ENCODE assay signal across 33 cellular contexts in genomic region chrX:64350047-64350446, GRCh38.
"Had no signal": no experiment of that assay in that cellular context is flagged by ENCODE, and none has a peak within 500 bp of the region (broad histone marks: within the 10 kb centered on the region; RNA-seq: fewer than 3 reads in every experiment).

No MANE protein-coding gene starts in this region.

- H3K4me3 ChIP-seq: adrenal gland, body of pancreas, coronary artery, dorsolateral prefrontal cortex had no signal

- H3K9me3 ChIP-seq: adrenal gland, body of pancreas had no signal

- ATAC-seq: activated CD4-positive, CD25-positive, alpha-beta regulatory T cell treated with anti-CD3 and anti-CD28 coated beads, Interleukin-2, amount 50 U/mL, for 24 hours; activated CD8-positive, alpha-beta T cell treated with anti-CD3 and anti-CD28 coated beads for 36 hours; activated naive CD8-positive, alpha-beta T cell treated with anti-CD3 and anti-CD28 coated beads, Interleukin-2, amount 50 U/mL, for 24 hours; activated T-cell treated with anti-CD3 and anti-CD28 coated beads, Interleukin-2, amount 50 U/mL, for 4 hours; body of pancreas; esophagus mucosa; T-helper 17 cell had no signal

- DNase-seq: activated B cell treated with CpG ODN at 0.5 μM for 24 hours; activated CD4-positive, alpha-beta T cell treated with anti-CD3 and anti-CD28 coated beads for 48 hours; activated CD4-positive, alpha-beta T cell treated with anti-CD3 and anti-CD28 coated beads, Interleukin-2, amount 50 U/mL, for 1 hour; activated CD4-positive, alpha-beta T cell treated with anti-CD3 and anti-CD28 coated beads, Interleukin-2, amount 50 U/mL, for 48 hours; activated CD8-positive, alpha-beta memory T cell treated with anti-CD3 and anti-CD28 coated beads for 24 hours; activated CD8-positive, alpha-beta T cell treated with anti-CD3 and anti-CD28 coated beads for 36 hours; activated effector memory CD4-positive, alpha-beta T cell treated with anti-CD3 and anti-CD28 coated beads, Interleukin-2, amount 50 U/mL, for 16 hours; activated naive CD4-positive, alpha-beta T cell treated with anti-CD3 and anti-CD28 coated beads for 36 hours; activated naive CD8-positive, alpha-beta T cell treated with anti-CD3 and anti-CD28 coated beads for 36 hours; activated naive CD8-positive, alpha-beta T cell treated with anti-CD3 and anti-CD28 coated beads, Interleukin-2, amount 50 U/mL, for 24 hours; activated T-cell treated with anti-CD3 and anti-CD28 coated beads, Interleukin-2, amount 50 U/mL, for 4 hours; adrenal gland; amygdala; aorta; body of pancreas; caudate nucleus; cerebellar nuclear complex; dorsolateral prefrontal cortex; effector memory CD4-positive, alpha-beta T cell; endodermal cell; foreskin fibroblast; T-helper 1 cell; T-helper 17 cell; T1000; WERI-Rb-1 had no signal

- H3K4me1 ChIP-seq: adrenal gland, body of pancreas had no signal

- H3K4me1 Mint-ChIP-seq: activated B cell treated with CpG ODN at 0.5 μM for 24 hours; activated naive CD4-positive, alpha-beta T cell treated with anti-CD3 and anti-CD28 coated beads, Interleukin-2, amount 50 U/mL, for 24 hours; activated naive CD8-positive, alpha-beta T cell treated with anti-CD3 and anti-CD28 coated beads for 36 hours; activated naive CD8-positive, alpha-beta T cell treated with anti-CD3 and anti-CD28 coated beads, Interleukin-2, amount 50 U/mL, for 24 hours; endodermal cell had no signal

- H3K36me3 ChIP-seq: adrenal gland, WERI-Rb-1 had no signal

- H3K27me3 ChIP-seq: adrenal gland, body of pancreas had no signal

- H3K27me3 Mint-ChIP-seq: activated B cell treated with CpG ODN at 0.5 μM for 24 hours; activated CD8-positive, alpha-beta T cell treated with anti-CD3 and anti-CD28 coated beads for 36 hours; activated naive CD4-positive, alpha-beta T cell treated with anti-CD3 and anti-CD28 coated beads, Interleukin-2, amount 50 U/mL, for 24 hours; activated naive CD8-positive, alpha-beta T cell treated with anti-CD3 and anti-CD28 coated beads for 36 hours; activated naive CD8-positive, alpha-beta T cell treated with anti-CD3 and anti-CD28 coated beads, Interleukin-2, amount 50 U/mL, for 24 hours; dendritic cell treated with granulocyte-macrophage colony-stimulating factor and Interleukin-4, amounts not matched to agents 40 ng/mL and 50 ng/mL, for 4 days; T-helper 17 cell had no signal

- H3K27ac ChIP-seq: adrenal gland, body of pancreas, coronary artery, dorsolateral prefrontal cortex, WERI-Rb-1 had no signal

- H3K27ac Mint-ChIP-seq: activated B cell treated with CpG ODN at 0.5 μM for 24 hours; activated CD8-positive, alpha-beta T cell treated with anti-CD3 and anti-CD28 coated beads for 36 hours; activated naive CD4-positive, alpha-beta T cell treated with anti-CD3 and anti-CD28 coated beads for 36 hours; activated naive CD4-positive, alpha-beta T cell treated with anti-CD3 and anti-CD28 coated beads, Interleukin-2, amount 50 U/mL, for 24 hours; activated naive CD8-positive, alpha-beta T cell treated with anti-CD3 and anti-CD28 coated beads for 36 hours; activated naive CD8-positive, alpha-beta T cell treated with anti-CD3 and anti-CD28 coated beads, Interleukin-2, amount 50 U/mL, for 24 hours; activated T-helper 2 cell treated with anti-CD3 and anti-CD28 coated beads, Interferon-gamma antibody, Interleukin-2, Interleukin-4, amounts not matched to agents 10 μg/mL and 5 μg/mL and 100 μg/mL, durations not matched to agents 14 hours and 24 hours and 36 hours; dendritic cell treated with granulocyte-macrophage colony-stimulating factor and Interleukin-4, amounts not matched to agents 40 ng/mL and 50 ng/mL, for 4 days; endodermal cell; T-helper 17 cell; T-helper 2 cell treated with Interferon-gamma antibody and Interleukin-4, amounts not matched to agents 5 μg/mL and 100 μg/mL, for 36 hours had no signal

- H3K9me3 Mint-ChIP-seq: activated B cell treated with CpG ODN at 0.5 μM for 24 hours; activated CD8-positive, alpha-beta T cell treated with anti-CD3 and anti-CD28 coated beads for 36 hours; activated naive CD4-positive, alpha-beta T cell treated with anti-CD3 and anti-CD28 coated beads for 36 hours; activated naive CD4-positive, alpha-beta T cell treated with anti-CD3 and anti-CD28 coated beads, Interleukin-2, amount 50 U/mL, for 24 hours; activated naive CD8-positive, alpha-beta T cell treated with anti-CD3 and anti-CD28 coated beads for 36 hours; activated naive CD8-positive, alpha-beta T cell treated with anti-CD3 and anti-CD28 coated beads, Interleukin-2, amount 50 U/mL, for 24 hours; activated T-cell treated with anti-CD3 and anti-CD28 coated beads, Interleukin-2, amount 50 U/mL, for 4 hours; activated T-helper 2 cell treated with anti-CD3 and anti-CD28 coated beads, Interferon-gamma antibody, Interleukin-2, Interleukin-4, amounts not matched to agents 10 μg/mL and 5 μg/mL and 100 μg/mL, durations not matched to agents 14 hours and 24 hours and 36 hours; dendritic cell treated with granulocyte-macrophage colony-stimulating factor and Interleukin-4, amounts not matched to agents 40 ng/mL and 50 ng/mL, for 4 days; T-helper 2 cell treated with Interferon-gamma antibody and Interleukin-4, amounts not matched to agents 5 μg/mL and 100 μg/mL, for 36 hours had no signal

- H3K4me3 Mint-ChIP-seq: activated B cell treated with CpG ODN at 0.5 μM for 24 hours; activated CD8-positive, alpha-beta T cell treated with anti-CD3 and anti-CD28 coated beads for 36 hours; activated naive CD4-positive, alpha-beta T cell treated with anti-CD3 and anti-CD28 coated beads for 36 hours; activated naive CD4-positive, alpha-beta T cell treated with anti-CD3 and anti-CD28 coated beads, Interleukin-2, amount 50 U/mL, for 24 hours; activated naive CD8-positive, alpha-beta T cell treated with anti-CD3 and anti-CD28 coated beads for 36 hours; activated naive CD8-positive, alpha-beta T cell treated with anti-CD3 and anti-CD28 coated beads, Interleukin-2, amount 50 U/mL, for 24 hours; activated T-cell treated with anti-CD3 and anti-CD28 coated beads, Interleukin-2, amount 50 U/mL, for 4 hours; dendritic cell treated with granulocyte-macrophage colony-stimulating factor and Interleukin-4, amounts not matched to agents 40 ng/mL and 50 ng/mL, for 4 days; endodermal cell; T-helper 17 cell; T-helper 2 cell treated with Interferon-gamma antibody and Interleukin-4, amounts not matched to agents 5 μg/mL and 100 μg/mL, for 36 hours had no signal

- FAIRE-seq: frontal cortex had no signal
